In the genomic region with DNA sequence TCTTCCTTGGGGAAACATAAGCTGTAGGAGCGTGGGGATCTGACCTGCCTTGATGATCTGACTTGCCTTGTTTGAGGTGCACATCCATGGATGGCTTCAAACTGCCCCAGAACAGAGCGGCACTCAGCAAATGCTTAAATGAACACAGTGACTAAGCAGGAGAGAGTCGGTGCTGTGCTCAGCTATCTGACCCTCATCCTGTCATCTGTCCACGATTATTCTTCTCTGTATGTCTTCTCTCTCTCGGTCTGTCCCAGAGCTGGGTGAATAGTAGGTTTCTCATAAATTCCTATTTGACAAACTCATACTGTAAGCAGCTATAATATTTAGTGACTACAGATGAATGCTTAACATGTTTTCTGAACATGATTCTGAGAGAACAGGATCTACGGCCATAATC, we compare ENCODE assay signal across 1 cellular context.
TF ChIP-seq lines count a peak whose summit lies in the region.

No MANE protein-coding gene starts in this region.

TF ChIP-seq in GM23338, 12 proteins besides CTCF, POLR2A, EP300 and RAD21 (continued from another document):
- no peak for TF ChIP-seq ZNF462 (CRISPR knock-in tag; IDR thresholded peaks at IDR 0.05)
- TF ChIP-seq CREB1 (CRISPR knock-in tag; IDR thresholded peaks at IDR 0.05; ENCODE audit: low read depth) = no peak
- TF ChIP-seq ZNF331 (CRISPR knock-in tag; IDR thresholded peaks at IDR 0.05; ENCODE audit: low read depth) = no peak
- TF ChIP-seq, protein P1, sequence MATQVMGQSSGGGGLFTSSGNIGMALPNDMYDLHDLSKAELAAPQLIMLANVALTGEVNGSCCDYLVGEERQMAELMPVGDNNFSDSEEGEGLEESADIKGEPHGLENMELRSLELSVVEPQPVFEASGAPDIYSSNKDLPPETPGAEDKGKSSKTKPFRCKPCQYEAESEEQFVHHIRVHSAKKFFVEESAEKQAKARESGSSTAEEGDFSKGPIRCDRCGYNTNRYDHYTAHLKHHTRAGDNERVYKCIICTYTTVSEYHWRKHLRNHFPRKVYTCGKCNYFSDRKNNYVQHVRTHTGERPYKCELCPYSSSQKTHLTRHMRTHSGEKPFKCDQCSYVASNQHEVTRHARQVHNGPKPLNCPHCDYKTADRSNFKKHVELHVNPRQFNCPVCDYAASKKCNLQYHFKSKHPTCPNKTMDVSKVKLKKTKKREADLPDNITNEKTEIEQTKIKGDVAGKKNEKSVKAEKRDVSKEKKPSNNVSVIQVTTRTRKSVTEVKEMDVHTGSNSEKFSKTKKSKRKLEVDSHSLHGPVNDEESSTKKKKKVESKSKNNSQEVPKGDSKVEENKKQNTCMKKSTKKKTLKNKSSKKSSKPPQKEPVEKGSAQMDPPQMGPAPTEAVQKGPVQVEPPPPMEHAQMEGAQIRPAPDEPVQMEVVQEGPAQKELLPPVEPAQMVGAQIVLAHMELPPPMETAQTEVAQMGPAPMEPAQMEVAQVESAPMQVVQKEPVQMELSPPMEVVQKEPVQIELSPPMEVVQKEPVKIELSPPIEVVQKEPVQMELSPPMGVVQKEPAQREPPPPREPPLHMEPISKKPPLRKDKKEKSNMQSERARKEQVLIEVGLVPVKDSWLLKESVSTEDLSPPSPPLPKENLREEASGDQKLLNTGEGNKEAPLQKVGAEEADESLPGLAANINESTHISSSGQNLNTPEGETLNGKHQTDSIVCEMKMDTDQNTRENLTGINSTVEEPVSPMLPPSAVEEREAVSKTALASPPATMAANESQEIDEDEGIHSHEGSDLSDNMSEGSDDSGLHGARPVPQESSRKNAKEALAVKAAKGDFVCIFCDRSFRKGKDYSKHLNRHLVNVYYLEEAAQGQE (IDR thresholded peaks at IDR 0.05; ENCODE audit: unreplicated experiment) = no peak
- TF ChIP-seq, protein P2, sequence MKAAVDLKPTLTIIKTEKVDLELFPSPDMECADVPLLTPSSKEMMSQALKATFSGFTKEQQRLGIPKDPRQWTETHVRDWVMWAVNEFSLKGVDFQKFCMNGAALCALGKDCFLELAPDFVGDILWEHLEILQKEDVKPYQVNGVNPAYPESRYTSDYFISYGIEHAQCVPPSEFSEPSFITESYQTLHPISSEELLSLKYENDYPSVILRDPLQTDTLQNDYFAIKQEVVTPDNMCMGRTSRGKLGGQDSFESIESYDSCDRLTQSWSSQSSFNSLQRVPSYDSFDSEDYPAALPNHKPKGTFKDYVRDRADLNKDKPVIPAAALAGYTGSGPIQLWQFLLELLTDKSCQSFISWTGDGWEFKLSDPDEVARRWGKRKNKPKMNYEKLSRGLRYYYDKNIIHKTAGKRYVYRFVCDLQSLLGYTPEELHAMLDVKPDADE (IDR thresholded peaks at IDR 0.05) = no peak
- TF ChIP-seq EZH2phosphoT487 (IDR thresholded peaks at IDR 0.05; ENCODE audit: unreplicated experiment) = no peak
- TF ChIP-seq POLR2AphosphoS5 (IDR thresholded peaks at IDR 0.05; ENCODE audit: low read depth) = no peak
- no peak for TF ChIP-seq ZNF114 (CRISPR knock-in tag; IDR thresholded peaks at IDR 0.05)
- TF ChIP-seq NANOG (IDR thresholded peaks at IDR 0.05; ENCODE audit: borderline replicate concordance) = no peak
TF ChIP-seq in GM23338: peak in this region for 0.
